Comparison of ENCODE assay signal across 1 cellular context in the genomic region with DNA sequence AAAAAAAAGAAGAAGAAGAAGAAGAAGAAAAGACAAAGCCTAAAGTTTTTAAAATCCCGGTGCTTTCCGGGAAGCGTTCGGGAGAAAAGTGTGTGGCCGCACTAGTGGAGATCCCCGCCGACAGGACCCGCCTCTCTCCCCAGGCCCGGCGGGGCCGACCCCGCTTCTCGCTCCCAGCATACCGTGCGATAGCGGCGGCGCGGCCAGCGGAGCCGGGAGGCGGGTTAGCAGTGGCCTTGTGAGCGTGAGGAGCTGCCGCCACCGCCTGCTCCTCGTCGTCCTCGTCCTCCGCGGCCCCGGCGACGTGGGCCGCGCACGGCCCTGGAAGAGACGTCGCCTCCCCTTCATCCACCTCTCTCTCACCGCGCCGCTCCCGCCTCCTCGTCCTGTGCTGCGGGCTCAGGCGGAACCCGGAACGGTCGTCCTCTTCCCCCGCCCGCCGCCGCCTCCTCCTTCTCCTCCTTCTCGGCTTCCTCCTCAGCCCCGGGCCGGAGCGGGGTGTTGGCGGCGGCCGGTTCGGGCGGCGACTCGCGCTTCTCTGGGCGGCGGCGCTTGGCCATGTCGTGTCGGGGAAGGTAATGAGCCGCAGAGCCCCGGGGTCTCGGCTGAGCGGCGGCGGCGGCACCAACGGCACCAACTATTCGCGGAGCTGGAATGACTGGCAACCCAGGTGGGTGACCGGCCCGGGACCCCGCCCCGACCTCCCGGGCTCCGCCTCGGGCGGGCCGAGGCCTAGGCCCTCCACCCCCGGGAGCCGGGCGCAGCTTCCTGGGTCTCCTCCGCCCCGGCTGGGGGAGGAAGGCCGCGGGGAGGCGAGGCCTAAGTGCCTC.
TF ChIP-seq lines count a peak whose summit lies in the region.

No MANE protein-coding gene starts in this region.

TF ChIP-seq in GM12878, 131 proteins besides CTCF, POLR2A, EP300 and RAD21 (continued from another document):
- TF ChIP-seq MLLT1 (IDR thresholded peaks at IDR 0.05) (peak; percentile 86), IKZF1 (conservative IDR thresholded peaks at IDR 0.05) (peak; percentile 59), POLR2AphosphoS5 (IDR thresholded peaks at IDR 0.05; ENCODE audit: low read length) (peak; percentile 87), TCF3 (IDR thresholded peaks at IDR 0.05; ENCODE audit: borderline replicate concordance, insufficient read depth, low read depth, low read length) (0 out of 2 replicates have a peak, but pooled peaks have one; percentile 38), BACH1 (IDR thresholded peaks at IDR 0.05; ENCODE audit: borderline replicate concordance) (peak; percentile 34; the same call in 1 of the 2 replicates), ZNF687 (IDR thresholded peaks at IDR 0.05) (peak; percentile 77), POLR2AphosphoS2 (IDR thresholded peaks at IDR 0.05; ENCODE audit: low read depth, low read length) (peak; percentile 44; the same call in 1 of the 2 replicates), POU2F2 (IDR thresholded peaks at IDR 0.05; ENCODE audit: borderline replicate concordance, low read depth, low read length) (peak; percentile 22; the same call in 1 of the 3 replicates), IKZF2 (IDR thresholded peaks at IDR 0.05) (peak; percentile 77 to 81)
- TF ChIP-seq, protein P1, sequence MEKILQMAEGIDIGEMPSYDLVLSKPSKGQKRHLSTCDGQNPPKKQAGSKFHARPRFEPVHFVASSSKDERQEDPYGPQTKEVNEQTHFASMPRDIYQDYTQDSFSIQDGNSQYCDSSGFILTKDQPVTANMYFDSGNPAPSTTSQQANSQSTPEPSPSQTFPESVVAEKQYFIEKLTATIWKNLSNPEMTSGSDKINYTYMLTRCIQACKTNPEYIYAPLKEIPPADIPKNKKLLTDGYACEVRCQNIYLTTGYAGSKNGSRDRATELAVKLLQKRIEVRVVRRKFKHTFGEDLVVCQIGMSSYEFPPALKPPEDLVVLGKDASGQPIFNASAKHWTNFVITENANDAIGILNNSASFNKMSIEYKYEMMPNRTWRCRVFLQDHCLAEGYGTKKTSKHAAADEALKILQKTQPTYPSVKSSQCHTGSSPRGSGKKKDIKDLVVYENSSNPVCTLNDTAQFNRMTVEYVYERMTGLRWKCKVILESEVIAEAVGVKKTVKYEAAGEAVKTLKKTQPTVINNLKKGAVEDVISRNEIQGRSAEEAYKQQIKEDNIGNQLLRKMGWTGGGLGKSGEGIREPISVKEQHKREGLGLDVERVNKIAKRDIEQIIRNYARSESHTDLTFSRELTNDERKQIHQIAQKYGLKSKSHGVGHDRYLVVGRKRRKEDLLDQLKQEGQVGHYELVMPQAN (conservative IDR thresholded peaks at IDR 0.05): peak; percentile 32; the same call in 1 of the 2 replicates
- TF ChIP-seq, protein P2, sequence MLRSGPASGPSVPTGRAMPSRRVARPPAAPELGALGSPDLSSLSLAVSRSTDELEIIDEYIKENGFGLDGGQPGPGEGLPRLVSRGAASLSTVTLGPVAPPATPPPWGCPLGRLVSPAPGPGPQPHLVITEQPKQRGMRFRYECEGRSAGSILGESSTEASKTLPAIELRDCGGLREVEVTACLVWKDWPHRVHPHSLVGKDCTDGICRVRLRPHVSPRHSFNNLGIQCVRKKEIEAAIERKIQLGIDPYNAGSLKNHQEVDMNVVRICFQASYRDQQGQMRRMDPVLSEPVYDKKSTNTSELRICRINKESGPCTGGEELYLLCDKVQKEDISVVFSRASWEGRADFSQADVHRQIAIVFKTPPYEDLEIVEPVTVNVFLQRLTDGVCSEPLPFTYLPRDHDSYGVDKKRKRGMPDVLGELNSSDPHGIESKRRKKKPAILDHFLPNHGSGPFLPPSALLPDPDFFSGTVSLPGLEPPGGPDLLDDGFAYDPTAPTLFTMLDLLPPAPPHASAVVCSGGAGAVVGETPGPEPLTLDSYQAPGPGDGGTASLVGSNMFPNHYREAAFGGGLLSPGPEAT (IDR thresholded peaks at IDR 0.05; ENCODE audit: low read depth): peak; percentile 96
